In genomic region chr16:528111-529011, GRCh38 we compare ENCODE assay signal across 8 cellular contexts.
DNase-seq lines count a peak whose midpoint lies in the region; ATAC-seq, FAIRE-seq and TF ChIP-seq lines count a peak whose summit lies in the region.

No MANE protein-coding gene starts in this region.

- DNase-seq in GM12865 (ENCODE audit: low read depth), result peak; percentile 46
- peak; percentile 61 for DNase-seq in RCC 7860 (ENCODE audit: low spot score)
- DNase-seq in amniotic stem cell (lab: John Stamatoyannopoulos, UW), result peak; percentile 31
- DNase-seq in kidney glomerular epithelial cell (lab: John Stamatoyannopoulos, UW), result peak; percentile 60
- DNase-seq in stimulated activated CD4-positive, alpha-beta T cell treated with anti-CD3 and anti-CD28 coated beads, Interleukin-4, amount 100 ng/mL, for 4 hours, result peak; percentile 37 to 55
- DNase-seq in midbrain (lab: John Stamatoyannopoulos, UW), result no peak

- FAIRE-seq in RCC 7860 (lab: Jason Lieb, UNC), result no peak

- no peak for TF ChIP-seq CTCF in GM12865 (IDR thresholded peaks at IDR 0.05; ENCODE audit: insufficient read depth, low read depth, low read length, missing control alignments)

- ATAC-seq in HG02798 (IDR thresholded peaks at IDR 0.05; ENCODE audit: poor library complexity, unreplicated experiment) (peak; percentile 4), GM18517 (IDR thresholded peaks at IDR 0.05; ENCODE audit: unreplicated experiment) (no peak)

- peak overlapping the region; percentile 94 for H3K4me3 ChIP-seq in GM12865 (ENCODE audit: low read depth, low read length)
